Comparison of ENCODE assay signal across 8 cellular contexts in genomic region chr13:78609464-78610205, GRCh38. TPM values are rescaled to one million over a fixed set of nuclear protein-coding genes. Genes with fewer than 3 reads are reported as not detected.
DNase-seq lines count a peak whose midpoint lies in the region; ATAC-seq, FAIRE-seq and TF ChIP-seq lines count a peak whose summit lies in the region.

No MANE protein-coding gene starts in this region.

- H3K9me2 ChIP-seq in MM.1S (replicated peaks; ENCODE audit: insufficient read depth, low read length): no peaks in the 10 kb centered on the region

- TF ChIP-seq CTCF in CD14-positive monocyte (IDR thresholded peaks at IDR 0.05) (no peak), MM.1S (IDR thresholded peaks at IDR 0.05; ENCODE audit: low read length) (no peak), endothelial cell of umbilical vein (IDR thresholded peaks at IDR 0.05; ENCODE audit: extremely low read depth in 1 of 2, insufficient read depth in 1 of 2, low read depth in 1 of 2, low read length in 2 of 2) (no peak), nephron (IDR thresholded peaks at IDR 0.05; ENCODE audit: unreplicated experiment in 3 of 3) (no peak)

- no peaks in the 10 kb centered on the region for H3F3A ChIP-seq in MM.1S (ENCODE audit: insufficient read depth, low read length)

- H3K4me2 ChIP-seq in MM.1S (ENCODE audit: low read depth, low read length) (peak overlapping the region; percentile 72; the same call in 1 of the 2 replicates), endothelial cell of umbilical vein (ENCODE audit: insufficient read depth, low read length) (peak overlapping the region; percentile 85)

- no peak overlapping the region for H3K27ac ChIP-seq in MM.1S (ENCODE audit: low read length)
- no peak overlapping the region for H3K27ac ChIP-seq in endothelial cell of umbilical vein (ENCODE audit: insufficient read depth, low read depth, low read length)

- H3K79me2 ChIP-seq in MM.1S (ENCODE audit: low read length) (no peaks in the 10 kb centered on the region), endothelial cell of umbilical vein (ENCODE audit: control insufficient read depth, insufficient read depth, low read length) (no peaks in the 10 kb centered on the region)

- BruUV-seq in endothelial cell of umbilical vein (replicated peaks; lab: Mats Ljungman, UMichigan): no TSS peak

- H3K27me3 Mint-ChIP-seq in CD14-positive monocyte (ENCODE audit: low read depth in 3 of 3): peaks cover 81 to 85% (median 82%) of the 10 kb centered on the region in 3 donors
- H3K27me3 Mint-ChIP-seq in nephron (ENCODE audit: low read depth): peaks cover 91% of the 10 kb centered on the region

- DNase-seq in CD14-positive monocyte (ENCODE audit: low spot score) (no peak), MM.1S (no peak), endothelial cell of umbilical vein (ENCODE audit: low read depth, low spot score) (peak; percentile 30), globus pallidus (ENCODE audit: low spot score) (no peak), LoVo (ENCODE audit: low spot score) (no peak), Ammon's horn (ENCODE audit: low spot score) (no peak)

- H3K9ac ChIP-seq in MM.1S (ENCODE audit: low read length) (no peak overlapping the region), endothelial cell of umbilical vein (replicated peaks; ENCODE audit: extremely low read depth, insufficient read depth, low read length) (no peak overlapping the region)

- H3K36me3 Mint-ChIP-seq in CD14-positive monocyte (peaks cover 7 to 9% of the 10 kb centered on the region in 2 donors), nephron (ENCODE audit: low read depth) (peaks cover 11% of the 10 kb centered on the region)

- peaks cover 0 to 23% (median 14%) of the 10 kb centered on the region in 7 donors for H3K9me3 Mint-ChIP-seq in CD14-positive monocyte
- no peaks in the 10 kb centered on the region for H3K9me3 Mint-ChIP-seq in nephron

- no peak for ATAC-seq in HG03457 (IDR thresholded peaks at IDR 0.05; ENCODE audit: unreplicated experiment)

- H3K4me1 Mint-ChIP-seq in CD14-positive monocyte: peaks cover 37% of the 10 kb centered on the region
- H3K4me1 Mint-ChIP-seq in nephron: peaks cover 19% of the 10 kb centered on the region

- POLR2A ChIA-PET in endothelial cell of umbilical vein (lab: Charles Lee): no interaction called here

- H3K4me3 ChIP-seq in MM.1S (ENCODE audit: low read length): peak overlapping the region; percentile 58
- peak overlapping the region; percentile 43 to 79 (median 64) for H3K4me3 ChIP-seq in endothelial cell of umbilical vein (replicated peaks in 1 of 3; ENCODE audit: insufficient read depth in 1 of 3, low read depth in 1 of 3, low read length in 3 of 3)

- H2AFZ ChIP-seq in MM.1S (ENCODE audit: low read length): peak overlapping the region; percentile 44; the same call in 1 of the 2 replicates
- peak overlapping the region; percentile 7 for H2AFZ ChIP-seq in endothelial cell of umbilical vein (ENCODE audit: low read depth, low read length)

- TF ChIP-seq POLR2A in endothelial cell of umbilical vein (IDR thresholded peaks at IDR 0.05; ENCODE audit: low read depth, low read length): no peak

- H3K4me1 ChIP-seq in MM.1S (ENCODE audit: low read length) (0 out of 2 replicates have a peak, but pooled peaks cover 2% of the 10 kb centered on the region), endothelial cell of umbilical vein (ENCODE audit: control insufficient read depth, extremely low read depth, insufficient read depth, low read length) (peaks cover 7% of the 10 kb centered on the region)

- intact Hi-C loops in CD14-positive monocyte (cut with micrococcal nuclease): no loop called here
- intact Hi-C loops in endothelial cell of umbilical vein (cut with micrococcal nuclease): loop anchor here (2.0 to 5.0 kb wide), 2 partner anchors 49 to 783 kb away; partner anchors contain the start of gene OBI1

- CTCF ChIA-PET in endothelial cell of umbilical vein (lab: Charles Lee): interaction anchor here (1.1 to 1.3 kb wide), 2 partner anchors 45 to 369 kb away, joined by 3 to 4 read pairs; no protein-coding TSS in a partner anchor

- H3K9me1 ChIP-seq in endothelial cell of umbilical vein (replicated peaks; ENCODE audit: control insufficient read depth, extremely low read depth, insufficient read depth, low read length): no peaks in the 10 kb centered on the region

- H3K27me3 ChIP-seq in MM.1S (replicated peaks; ENCODE audit: insufficient read depth, low read length) (no peaks in the 10 kb centered on the region), endothelial cell of umbilical vein (ENCODE audit: control insufficient read depth in 2 of 2, insufficient read depth in 2 of 2, low read length in 2 of 2) (peaks cover 27 to 50% of the 10 kb centered on the region in 2 experiments)

- peak overlapping the region; percentile 83 to 92 for H3K4me3 Mint-ChIP-seq in CD14-positive monocyte
- H3K4me3 Mint-ChIP-seq in nephron: peak overlapping the region; percentile 26 to 75 (median 72)

- dilution Hi-C loops in endothelial cell of umbilical vein (cut with MboI; ENCODE audit: extremely low pct_ligation_motif_present, low sequenced_read_pairs): no loop called here

- no peaks in the 10 kb centered on the region for H3K9me3 ChIP-seq in MM.1S (replicated peaks; ENCODE audit: insufficient read depth, low read length)
- H3K9me3 ChIP-seq in endothelial cell of umbilical vein (replicated peaks; ENCODE audit: control insufficient read depth, insufficient read depth, low read length): no peaks in the 10 kb centered on the region

- H4K20me1 ChIP-seq in MM.1S (ENCODE audit: insufficient read depth, low read length) (no peaks in the 10 kb centered on the region), endothelial cell of umbilical vein (replicated peaks; ENCODE audit: control insufficient read depth, extremely low read depth, insufficient read depth, low read length) (no peaks in the 10 kb centered on the region)

- peak; percentile 58 for FAIRE-seq in endothelial cell of umbilical vein (lab: Jason Lieb, UNC)

- H3K36me3 ChIP-seq in MM.1S (replicated peaks; ENCODE audit: insufficient read depth, low read length): no peaks in the 10 kb centered on the region
- no peaks in the 10 kb centered on the region for H3K36me3 ChIP-seq in endothelial cell of umbilical vein (ENCODE audit: control insufficient read depth in 2 of 2, extremely low read depth in 1 of 2, insufficient read depth in 2 of 2, low read length in 2 of 2)

- H3K27ac Mint-ChIP-seq in CD14-positive monocyte (peak overlapping the region in 2 of 7 donors; percentile 53 to 64), nephron (no peak overlapping the region)

TF ChIP-seq in endothelial cell of umbilical vein, 7 proteins besides CTCF, POLR2A, EP300 and RAD21:
- no peak for TF ChIP-seq MYC (IDR thresholded peaks at IDR 0.05; ENCODE audit: low read depth, low read length)
- no peak for TF ChIP-seq POLR2AphosphoS5 (IDR thresholded peaks at IDR 0.05; ENCODE audit: insufficient read depth, low read depth, low read length)
- peak; percentile 35 for TF ChIP-seq EZH2 (IDR thresholded peaks at IDR 0.05; ENCODE audit: borderline replicate concordance, low read depth, low read length, severe bottlenecking)
- TF ChIP-seq FOS (IDR thresholded peaks at IDR 0.05; ENCODE audit: borderline replicate concordance, insufficient read depth, low read length): no peak
- no peak for TF ChIP-seq JUN (IDR thresholded peaks at IDR 0.05; ENCODE audit: borderline replicate concordance, insufficient read depth, insufficient read length, low read depth)
- no peak for TF ChIP-seq MAX (IDR thresholded peaks at IDR 0.05; ENCODE audit: insufficient read depth, insufficient read length)
TF ChIP-seq in endothelial cell of umbilical vein: peak in this region for 1.

RNA-seq across cellular contexts. Expression of gene POU4F1, which starts 6.3 kb away (rescaled TPM):
- polyA plus RNA-seq in CD14-positive monocyte (not detected), endothelial cell of umbilical vein (0.27 and 0.30 TPM in 2 replicates)
- 0.39 and 1.1 TPM in 2 replicates for total RNA-seq in endothelial cell of umbilical vein
- 0.21 and 0.32 TPM in 2 replicates for polyA plus RNA-seq in endothelial cell of umbilical vein (2011; cell fraction: cytosol; rRNA removed)
- polyA plus RNA-seq in endothelial cell of umbilical vein (2011; cell fraction: nucleus; rRNA removed): 2.9 and 3.4 TPM in 2 replicates
- polyA plus RNA-seq in endothelial cell of umbilical vein (2012): 0.08 and 0.52 TPM in 2 replicates
- 0.10 and 0.25 TPM in 2 replicates for polyA minus RNA-seq in endothelial cell of umbilical vein
- not detected for polyA minus RNA-seq in endothelial cell of umbilical vein (2011; cell fraction: cytosol; rRNA and poly(A)+ RNA removed)
- 0.53 TPM in 2 replicates for polyA minus RNA-seq in endothelial cell of umbilical vein (2011; cell fraction: nucleus; rRNA and poly(A)+ RNA removed)

RNA-seq across cellular contexts. Expression of gene OBI1, which starts 49.3 kb away (rescaled TPM):
- polyA plus RNA-seq in CD14-positive monocyte (1 to 10 TPM; 3.5 to 5.2 TPM), endothelial cell of umbilical vein (3.6 and 5.0 TPM in 2 replicates)
- 14.6 and 16.1 TPM in 2 replicates for total RNA-seq in endothelial cell of umbilical vein
- 6.2 and 6.6 TPM in 2 replicates for polyA plus RNA-seq in endothelial cell of umbilical vein (2011; cell fraction: cytosol; rRNA removed)
- 6.5 and 9.0 TPM in 2 replicates for polyA plus RNA-seq in endothelial cell of umbilical vein (2011; cell fraction: nucleus; rRNA removed)
- 9.3 and 12.3 TPM in 2 replicates for polyA plus RNA-seq in endothelial cell of umbilical vein (2012)
- polyA minus RNA-seq in endothelial cell of umbilical vein: 16.3 and 16.9 TPM in 2 replicates
- polyA minus RNA-seq in endothelial cell of umbilical vein (2011; cell fraction: cytosol; rRNA and poly(A)+ RNA removed): 10.0 TPM
- polyA minus RNA-seq in endothelial cell of umbilical vein (2011; cell fraction: nucleus; rRNA and poly(A)+ RNA removed): 8.7 and 12.3 TPM in 2 replicates
